23 cellular contexts compared by ENCODE assay signal in genomic region chr12:22715254-22715653, GRCh38.
A peak's percentile ranks its signal among the peaks of the same experiment; 100 is the strongest.
DNase-seq lines count a peak whose midpoint lies in the region; ATAC-seq, FAIRE-seq and TF ChIP-seq lines count a peak whose summit lies in the region.
"Had no signal": no experiment of that assay in that cellular context is flagged by ENCODE, and none has a peak within 500 bp of the region (broad histone marks: within the 10 kb centered on the region; RNA-seq: fewer than 3 reads in every experiment).

No MANE protein-coding gene starts in this region.

- no peak overlapping the region for H3K4me3 Mint-ChIP-seq in activated CD4-positive, alpha-beta T cell treated with anti-CD3 and anti-CD28 coated beads, Interleukin-2, amount 10 ng/mL, durations not matched to agents 24 days and 14 days
- H3K4me3 Mint-ChIP-seq: B cell; CD4-positive, alpha-beta T cell; CD8-positive, alpha-beta memory T cell had no signal

- H3K27ac Mint-ChIP-seq in activated CD4-positive, alpha-beta T cell treated with anti-CD3 and anti-CD28 coated beads, Interleukin-2, amount 10 ng/mL, durations not matched to agents 24 days and 14 days = no peak overlapping the region
- H3K27ac Mint-ChIP-seq: B cell; CD4-positive, alpha-beta T cell; CD8-positive, alpha-beta memory T cell had no signal

- H3K27ac ChIP-seq in K562 (ENCODE audit: extremely low read depth, low read depth, low read length) = no peak overlapping the region
- H3K27ac ChIP-seq: 22Rv1; A549; BLaER1 treated with 17β-estradiol and CSF1 and Interleukin-3, amounts not matched to agents 10 nM and 100 nM; C4-2B had no signal

- H4K20me1 ChIP-seq in K562 (replicated peaks; ENCODE audit: control insufficient read depth, insufficient read depth, low read length) = no peaks in the 10 kb centered on the region
- H4K20me1 ChIP-seq: BLaER1 treated with 17β-estradiol and CSF1 and Interleukin-3, amounts not matched to agents 10 nM and 100 nM had no signal

- H3K27me3 Mint-ChIP-seq in activated CD4-positive, alpha-beta T cell treated with anti-CD3 and anti-CD28 coated beads, Interleukin-2, amount 10 ng/mL, durations not matched to agents 24 days and 14 days = peaks cover 16% of the 10 kb centered on the region
- H3K27me3 Mint-ChIP-seq: B cell; CD4-positive, alpha-beta T cell had no signal

- no peaks in the 10 kb centered on the region for H3K9me3 Mint-ChIP-seq in activated CD4-positive, alpha-beta T cell treated with anti-CD3 and anti-CD28 coated beads, Interleukin-2, amount 10 ng/mL, durations not matched to agents 24 days and 14 days
- H3K9me3 Mint-ChIP-seq: CD4-positive, alpha-beta T cell; CD8-positive, alpha-beta memory T cell had no signal

- intact Hi-C loops in activated CD4-positive, alpha-beta T cell treated with anti-CD3 and anti-CD28 coated beads, Interleukin-2, amount 10 ng/mL, durations not matched to agents 24 days and 14 days (cut with micrococcal nuclease) = no loop called here
- intact Hi-C loops in K562 (cut with micrococcal nuclease) = loop anchor here (10.0 kb wide), 1 partner anchor 340 kb away; no protein-coding TSS in a partner anchor

- H3K4me1 ChIP-seq in K562 (replicated peaks in 1 of 2; ENCODE audit: control insufficient read depth in 2 of 2, insufficient read depth in 2 of 2, low read length in 2 of 2) = no peaks in the 10 kb centered on the region
- H3K4me1 ChIP-seq: A549 had no signal

- CTCF ChIA-PET in K562 (lab: Yijun Ruan, JAX; ENCODE audit: low intra/inter-chr PET ratio) = no interaction called here

- H3K79me2 ChIP-seq in K562 (ENCODE audit: control insufficient read depth, insufficient read depth, low read length) = no peaks in the 10 kb centered on the region

- no peak overlapping the region for H3K4me3 ChIP-seq in K562
- H3K4me3 ChIP-seq: A549; BLaER1 treated with 17β-estradiol and CSF1 and Interleukin-3, amounts not matched to agents 10 nM and 100 nM; GM12878 had no signal

- H3K4me1 Mint-ChIP-seq in activated CD4-positive, alpha-beta T cell treated with anti-CD3 and anti-CD28 coated beads, Interleukin-2, amount 10 ng/mL, durations not matched to agents 24 days and 14 days = no peaks in the 10 kb centered on the region
- H3K4me1 Mint-ChIP-seq: B cell had no signal

- no peaks in the 10 kb centered on the region; a peak in 1 of 5 replicates for H3K27me3 ChIP-seq in K562 (ENCODE audit: control insufficient read depth in 2 of 2, insufficient read depth in 2 of 2, low read length in 2 of 2)
- H3K27me3 ChIP-seq: BLaER1 treated with 17β-estradiol and CSF1 and Interleukin-3, amounts not matched to agents 10 nM and 100 nM had no signal

- TF ChIP-seq CTCF in K562 (IDR thresholded peaks at IDR 0.05 in 2 of 3, conservative IDR thresholded peaks at IDR 0.05 in 1 of 3; ENCODE audit: insufficient read depth in 2 of 3, low read depth in 1 of 3, low read length in 3 of 3) = no peak

- H3K4me2 ChIP-seq in K562 (ENCODE audit: insufficient read depth, low read length) = no peak overlapping the region
- H3K4me2 ChIP-seq: A549; BLaER1 treated with 17β-estradiol and CSF1 and Interleukin-3, amounts not matched to agents 10 nM and 100 nM had no signal

- POLR2A ChIA-PET in K562 (lab: Yijun Ruan, JAX) = no interaction called here

- no peak for TF ChIP-seq RAD21 in K562 (CRISPR knock-in tag; conservative IDR thresholded peaks at IDR 0.05 in 1 of 2, IDR thresholded peaks at IDR 0.05 in 1 of 2)

- H3K9me3 ChIP-seq in K562 (replicated peaks; ENCODE audit: control insufficient read depth, insufficient read depth, low read depth, low read length) = no peaks in the 10 kb centered on the region
- H3K9me3 ChIP-seq: A549 had no signal

- no peak for TF ChIP-seq EP300 in K562 (IDR thresholded peaks at IDR 0.05; ENCODE audit: low read length)

- no peak overlapping the region for H2AFZ ChIP-seq in K562 (ENCODE audit: low read depth, low read length)

- WGBS in K562 (ENCODE audit: insufficient coverage, low coverage, missing lambda C conversion rate) = 0% methylated on average over 1 of the region's 1 CpG

- no peaks in the 10 kb centered on the region for H3K36me3 ChIP-seq in K562 (ENCODE audit: control insufficient read depth, insufficient read depth, low read length)
- H3K36me3 ChIP-seq: BLaER1 treated with 17β-estradiol and CSF1 and Interleukin-3, amounts not matched to agents 10 nM and 100 nM had no signal

- peak; percentile 27 for DNase-seq in activated CD4-positive, alpha-beta T cell treated with anti-CD3 and anti-CD28 coated beads, Interleukin-2, amount 10 ng/mL, durations not matched to agents 24 days and 14 days
- no peak for DNase-seq in activated CD4-positive, alpha-beta T cell treated with anti-CD3 and anti-CD28 coated beads for 48 hours
- DNase-seq in K562 (ENCODE audit: extremely low read depth in 1 of 4, low spot score in 3 of 4) (no peak), GM12892 (ENCODE audit: insufficient read length) (no peak), NCI-H446 (lab: John Stamatoyannopoulos, UW) (no peak)
- DNase-seq: AML-193; CD4-positive, alpha-beta T cell; CD8-positive, alpha-beta memory T cell; COR-L47; DMS 273 treated with DMSO at 0.1 percent for 48 hours; DMS153; DMS53; DMS79; DND-41; EL; GDM1 had no signal

- no TSS peak for BruUV-seq in K562 (replicated peaks; lab: Mats Ljungman, UMichigan)

- in situ Hi-C loops in K562 (cut with MboI) = no loop called here

- no peak overlapping the region for H3K9ac ChIP-seq in K562 (ENCODE audit: insufficient read depth in 1 of 2, low read depth in 2 of 2, low read length in 2 of 2)
- H3K9ac ChIP-seq: BLaER1 treated with 17β-estradiol and CSF1 and Interleukin-3, amounts not matched to agents 10 nM and 100 nM had no signal

- no peaks in the 10 kb centered on the region for H3K36me3 Mint-ChIP-seq in activated CD4-positive, alpha-beta T cell treated with anti-CD3 and anti-CD28 coated beads, Interleukin-2, amount 10 ng/mL, durations not matched to agents 24 days and 14 days (ENCODE audit: low read depth)
- H3K36me3 Mint-ChIP-seq: CD8-positive, alpha-beta memory T cell had no signal

- FAIRE-seq in K562 (lab: Jason Lieb, UNC) = no peak
- FAIRE-seq in GM12892 (lab: Jason Lieb, UNC) = no peak
- FAIRE-seq: A549, GM12878, GM19239 had no signal

- no peak for ATAC-seq in K562
- ATAC-seq: A549, GM12878 had no signal

- no peaks in the 10 kb centered on the region for H3K9me1 ChIP-seq in K562 (ENCODE audit: control insufficient read depth, insufficient read depth, low read length)

- TF ChIP-seq POLR2A in K562 (conservative IDR thresholded peaks at IDR 0.05) (no peak), GM12892 (IDR thresholded peaks at IDR 0.05; ENCODE audit: low read depth, low read length) (no peak)

TF ChIP-seq in K562, 482 proteins besides CTCF, POLR2A, EP300 and RAD21:
- TF ChIP-seq E2F6 (IDR thresholded peaks at IDR 0.05; ENCODE audit: borderline replicate concordance in 1 of 2, extremely low read depth in 1 of 2, insufficient read depth in 1 of 2, insufficient read length in 1 of 2, low read depth in 1 of 2, low read length in 1 of 2, poor library complexity in 1 of 2, severe bottlenecking in 1 of 2) = no peak
- TF ChIP-seq ZNF134 (CRISPR knock-in tag; conservative IDR thresholded peaks at IDR 0.05) = peak; percentile 85
- TF ChIP-seq CBFB (CRISPR knock-in tag; IDR thresholded peaks at IDR 0.05) = no peak
